Comparison of ENCODE assay signal across 15 cellular contexts in the genomic region with DNA sequence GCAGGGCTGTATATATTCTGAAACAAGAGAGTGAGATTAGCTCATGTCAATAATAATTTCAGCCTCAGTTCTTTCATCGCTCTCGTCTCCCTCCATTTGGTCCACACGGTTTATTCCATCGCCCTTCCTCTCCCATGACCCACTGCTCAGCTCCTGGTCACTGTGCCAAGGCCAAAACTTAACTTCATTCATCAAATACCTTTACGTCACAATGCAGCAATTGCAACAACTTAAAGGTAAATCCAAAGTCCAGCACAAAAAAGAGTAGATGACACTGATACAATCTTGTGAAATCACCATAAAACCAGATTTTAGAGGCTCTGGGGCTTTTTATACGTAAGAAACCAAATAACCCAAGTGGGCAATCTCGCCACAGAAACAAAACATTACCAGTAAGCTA.
"Had no signal": no experiment of that assay in that cellular context is flagged by ENCODE, and none has a peak within 500 bp of the region (broad histone marks: within the 10 kb centered on the region; RNA-seq: fewer than 3 reads in every experiment).

No MANE protein-coding gene starts in this region.

- ATAC-seq: left colon, mucosa of descending colon had no signal

- H3K9me3 ChIP-seq: esophagus squamous epithelium, mucosa of descending colon, SJSA1, tibial nerve had no signal

- DNase-seq: activated CD4-positive, alpha-beta T cell treated with anti-CD3 and anti-CD28 coated beads for 1 hour; activated gamma-delta T cell treated with Interleukin-2 at 50 U/mL for 16 hours; activated T-cell treated with anti-CD3 and anti-CD28 coated beads, Interleukin-2, amount 50 U/mL, for 1 hour; esophagus squamous epithelium; foreskin fibroblast; head of caudate nucleus; left colon; mammary epithelial cell; stimulated activated CD4-positive, alpha-beta T cell treated with anti-CD3 and anti-CD28 coated beads, Interleukin-15, amount 100 ng/mL, for 24 hours; stimulated activated CD4-positive, alpha-beta T cell treated with anti-CD3 and anti-CD28 coated beads, Interleukin-4, amount 100 ng/mL, for 4 hours had no signal

- H3K4me3 ChIP-seq: cardiac muscle cell, esophagus squamous epithelium, mucosa of descending colon, SJSA1, tibial nerve had no signal

- H3K36me3 ChIP-seq: cardiac muscle cell had no signal

- H3K27me3 ChIP-seq: cardiac muscle cell, esophagus squamous epithelium, SJSA1, tibial nerve had no signal

- FAIRE-seq: colon had no signal

- H3K27ac ChIP-seq: SJSA1, tibial nerve had no signal
